In genomic region chr1:150730130-150730721, GRCh38 we compare ENCODE assay signal across 1 cellular context.
TF ChIP-seq lines count a peak whose summit lies in the region.

No MANE protein-coding gene starts in this region.

TF ChIP-seq in WTC11, 78 proteins besides CTCF, POLR2A, EP300 and RAD21 (continued from another document):
- no peak for TF ChIP-seq ATF6 (CRISPR knock-in tag; IDR thresholded peaks at IDR 0.05)
